29 cellular contexts compared by ENCODE assay signal in the genomic region with DNA sequence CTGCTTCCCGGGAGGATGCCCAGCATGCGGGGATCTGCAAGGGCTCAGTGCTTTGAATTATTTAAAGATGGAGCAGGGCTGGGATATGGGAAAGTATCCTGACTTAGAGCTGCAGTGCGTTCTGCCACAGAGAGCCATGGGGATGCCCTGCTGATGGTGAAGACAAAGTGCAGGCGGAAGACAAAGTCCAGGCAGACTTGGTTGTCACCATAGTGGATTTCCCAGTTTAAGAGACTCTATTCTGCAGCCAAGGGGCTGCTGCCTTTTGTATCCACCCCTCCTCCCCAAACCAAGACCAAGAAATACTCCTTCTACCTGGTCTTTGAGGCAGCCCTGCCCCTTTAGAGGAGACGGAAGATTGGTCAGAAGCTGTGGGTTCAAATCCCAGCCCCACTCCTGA.
"Had no signal": no experiment of that assay in that cellular context is flagged by ENCODE, and none has a peak within 500 bp of the region (broad histone marks: within the 10 kb centered on the region; RNA-seq: fewer than 3 reads in every experiment).

No MANE protein-coding gene starts in this region.

- H3K27me3 ChIP-seq: pancreas, tibial artery, uterus had no signal

- H3K9me3 Mint-ChIP-seq: immature natural killer cell; stimulated activated effector memory CD8-positive, alpha-beta T cell treated with anti-CD3 and anti-CD28 coated beads, Interleukin-12 subunit alpha, Interleukin-12 subunit beta, amount 100 ng/mL, for 72 hours had no signal

- DNase-seq: hypothalamus; immature natural killer cell; kidney; left ventricle myocardium inferior; mesendoderm; midbrain; mucosa of descending colon; naive thymus-derived CD4-positive, alpha-beta T cell; nucleus accumbens; pancreas; posterior cingulate gyrus; retina; right cardiac atrium; stimulated activated CD4-positive, alpha-beta T cell treated with anti-CD3 and anti-CD28 coated beads, Interleukin-4, amount 100 ng/mL, for 24 hours; stimulated activated naive CD4-positive, alpha-beta T cell; tibial artery; trophoblast cell had no signal

- H3K4me1 ChIP-seq: left ventricle myocardium inferior, pancreas, prostate gland, suprapubic skin, tibial artery, uterus had no signal

- H3K4me1 Mint-ChIP-seq: immature natural killer cell; naive thymus-derived CD4-positive, alpha-beta T cell; neural crest cell; stimulated activated effector memory CD8-positive, alpha-beta T cell treated with anti-CD3 and anti-CD28 coated beads, Interleukin-12 subunit alpha, Interleukin-12 subunit beta, amount 100 ng/mL, for 72 hours had no signal

- ATAC-seq: left colon; mucosa of descending colon; naive thymus-derived CD4-positive, alpha-beta T cell; pancreas; right cardiac atrium; sciatic nerve; stimulated activated effector memory CD8-positive, alpha-beta T cell treated with anti-CD3 and anti-CD28 coated beads, Interleukin-12 subunit alpha, Interleukin-12 subunit beta, amount 100 ng/mL, for 72 hours had no signal

- H3K36me3 Mint-ChIP-seq: immature natural killer cell; stimulated activated effector memory CD8-positive, alpha-beta T cell treated with anti-CD3 and anti-CD28 coated beads, Interleukin-12 subunit alpha, Interleukin-12 subunit beta, amount 100 ng/mL, for 72 hours had no signal

- H3K4me3 ChIP-seq: left ventricle myocardium inferior, lung, mucosa of descending colon, pancreas, prostate gland, skin epidermis, suprapubic skin, thoracic aorta, tibial artery, uterus had no signal

- H3K27ac Mint-ChIP-seq: immature natural killer cell; naive thymus-derived CD4-positive, alpha-beta T cell; nephron; stimulated activated effector memory CD8-positive, alpha-beta T cell treated with anti-CD3 and anti-CD28 coated beads, Interleukin-12 subunit alpha, Interleukin-12 subunit beta, amount 100 ng/mL, for 72 hours; stimulated activated naive CD8-positive, alpha-beta T cell treated with anti-CD3 and anti-CD28 coated beads, Interleukin-15, Interleukin-2, amounts not matched to agents 100 ng/mL and 50 ng/mL, for 24 hours had no signal

- H3K4me3 Mint-ChIP-seq: immature natural killer cell; naive thymus-derived CD4-positive, alpha-beta T cell; nephron; neural crest cell; stimulated activated effector memory CD8-positive, alpha-beta T cell treated with anti-CD3 and anti-CD28 coated beads, Interleukin-12 subunit alpha, Interleukin-12 subunit beta, amount 100 ng/mL, for 72 hours; stimulated activated naive CD8-positive, alpha-beta T cell treated with anti-CD3 and anti-CD28 coated beads, Interleukin-15, Interleukin-2, amounts not matched to agents 100 ng/mL and 50 ng/mL, for 24 hours had no signal

- H3K36me3 ChIP-seq: left ventricle myocardium inferior, pancreas, prostate gland, suprapubic skin, thoracic aorta, tibial artery, uterus had no signal

- H3K9me3 ChIP-seq: mucosa of descending colon, prostate gland, suprapubic skin, tibial artery, uterus had no signal

- H3K27ac ChIP-seq: left ventricle myocardium inferior, pancreas, prostate gland, skin epidermis, suprapubic skin, thoracic aorta, tibial artery, uterus had no signal
